In genomic region chr13:19633340-19634128, GRCh38 we compare ENCODE assay signal across 1 cellular context.
TF ChIP-seq lines count a peak whose summit lies in the region.

Gene MPHOSPH8, plus strand, starts transcription at chr13:19633659. Its CDS starts 90 bp downstream, at chr13:19633749.

TF ChIP-seq in HepG2, 621 proteins besides CTCF, POLR2A, EP300 and RAD21 (continued from another document and continues in another):
- TF ChIP-seq ZFP90 (CRISPR knock-in tag; IDR thresholded peaks at IDR 0.05; ENCODE audit: borderline replicate concordance): peak; percentile 75; the same call in 1 of the 2 replicates
- no peak for TF ChIP-seq ZNF33B (CRISPR knock-in tag; IDR thresholded peaks at IDR 0.05)
- peak; percentile 64 for TF ChIP-seq ARID5B (CRISPR knock-in tag; IDR thresholded peaks at IDR 0.05)
- TF ChIP-seq HIC2 (CRISPR knock-in tag; IDR thresholded peaks at IDR 0.05; ENCODE audit: low read depth): 0 out of 2 replicates have a peak, but pooled peaks have one; percentile 27
- no peak for TF ChIP-seq DPF2 (CRISPR knock-in tag; IDR thresholded peaks at IDR 0.05; ENCODE audit: borderline replicate concordance, low read depth)
- no peak for TF ChIP-seq ZNF678 (CRISPR knock-in tag; IDR thresholded peaks at IDR 0.05)
- TF ChIP-seq SUZ12 (IDR thresholded peaks at IDR 0.05; ENCODE audit: low read depth, low read length): no peak
- peak; percentile 43; the same call in 1 of the 2 replicates for TF ChIP-seq ZNF777 (CRISPR knock-in tag; IDR thresholded peaks at IDR 0.05)
- TF ChIP-seq ZNF720 (CRISPR knock-in tag; IDR thresholded peaks at IDR 0.05): no peak
- no peak for TF ChIP-seq ZNF724P (CRISPR knock-in tag; IDR thresholded peaks at IDR 0.05; ENCODE audit: borderline replicate concordance)
- no peak for TF ChIP-seq LCORL (IDR thresholded peaks at IDR 0.05)
- no peak; the same call in none of the 2 replicates for TF ChIP-seq LCORL (CRISPR knock-in tag; IDR thresholded peaks at IDR 0.05)
- no peak for TF ChIP-seq THRA (CRISPR knock-in tag; IDR thresholded peaks at IDR 0.05; ENCODE audit: borderline replicate concordance)
- no peak; the same call in 1 of the 2 replicates for TF ChIP-seq ZKSCAN8 (CRISPR knock-in tag; IDR thresholded peaks at IDR 0.05; ENCODE audit: borderline replicate concordance)
- 0 out of 2 replicates have a peak, but pooled peaks have one; percentile 44 for TF ChIP-seq ZHX2 (IDR thresholded peaks at IDR 0.05; ENCODE audit: low read depth)
- TF ChIP-seq ZHX2 (CRISPR knock-in tag; IDR thresholded peaks at IDR 0.05; ENCODE audit: borderline replicate concordance): no peak
- TF ChIP-seq ZNF646 (CRISPR knock-in tag; IDR thresholded peaks at IDR 0.05): peak; percentile 61; the same call in 1 of the 2 replicates
- TF ChIP-seq MED1 (CRISPR knock-in tag; IDR thresholded peaks at IDR 0.05): no peak
- no peak for TF ChIP-seq ZNF24 (IDR thresholded peaks at IDR 0.05)
- TF ChIP-seq RNF2 (conservative IDR thresholded peaks at IDR 0.05; ENCODE audit: low read depth): peak; percentile 48; the same call in 1 of the 2 replicates
- no peak for TF ChIP-seq ZNF513 (CRISPR knock-in tag; conservative IDR thresholded peaks at IDR 0.05)
- no peak for TF ChIP-seq KDM1A (CRISPR knock-in tag; IDR thresholded peaks at IDR 0.05)
- peak; percentile 75; the same call in 1 of the 2 replicates for TF ChIP-seq GATAD1 (CRISPR knock-in tag; IDR thresholded peaks at IDR 0.05)
- TF ChIP-seq CBX2 (IDR thresholded peaks at IDR 0.05; ENCODE audit: low read depth, low read length): no peak
- TF ChIP-seq CBX2 (CRISPR knock-in tag; IDR thresholded peaks at IDR 0.05; ENCODE audit: low read depth): no peak
- no peak for TF ChIP-seq ZNF570 (CRISPR knock-in tag; IDR thresholded peaks at IDR 0.05; ENCODE audit: borderline replicate concordance)
- no peak for TF ChIP-seq PHF5A (CRISPR knock-in tag; IDR thresholded peaks at IDR 0.05; ENCODE audit: low read depth, unreplicated experiment)
- no peak for TF ChIP-seq NR2F2 (IDR thresholded peaks at IDR 0.05; ENCODE audit: borderline replicate concordance, low read depth)
- TF ChIP-seq MAFK (conservative IDR thresholded peaks at IDR 0.05 in 1 of 2, IDR thresholded peaks at IDR 0.05 in 1 of 2; ENCODE audit: low read length in 2 of 2): no peak
- peak; percentile 50; the same call in 1 of the 2 replicates for TF ChIP-seq ZNF878 (CRISPR knock-in tag; IDR thresholded peaks at IDR 0.05)
- TF ChIP-seq CSRNP2 (CRISPR knock-in tag; conservative IDR thresholded peaks at IDR 0.05; ENCODE audit: low read depth): no peak
- no peak for TF ChIP-seq TAF15 (IDR thresholded peaks at IDR 0.05; ENCODE audit: low read depth, low read length, poor library complexity, severe bottlenecking)
